In the genomic region with DNA sequence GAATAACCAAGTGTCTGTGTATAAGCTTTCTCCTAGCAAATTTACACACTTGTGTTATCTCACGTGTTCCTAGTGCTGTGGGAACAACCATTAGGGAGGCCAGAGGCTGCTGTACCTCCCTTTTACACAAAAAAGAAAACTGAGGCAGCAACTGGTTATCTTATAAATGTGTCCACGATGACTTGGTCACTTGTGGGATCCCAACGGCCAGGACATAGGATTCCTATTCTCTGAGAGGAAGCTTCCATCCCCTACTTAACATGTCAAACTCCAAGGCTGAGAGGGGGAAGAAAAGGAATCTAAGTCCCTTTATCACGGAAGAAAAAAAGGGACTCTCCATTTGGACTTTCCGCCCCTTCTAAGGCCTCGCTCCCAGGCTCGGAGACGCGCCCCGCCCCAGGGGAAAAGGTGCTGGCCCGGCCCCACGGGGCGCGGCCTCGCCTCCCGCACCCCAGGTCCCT, we compare ENCODE assay signal across 8 cellular contexts. TPM values are rescaled to one million over a fixed set of nuclear protein-coding genes. Genes with fewer than 3 reads are reported as not detected.
DNase-seq lines count a peak whose midpoint lies in the region; ATAC-seq and TF ChIP-seq lines count a peak whose summit lies in the region.

No MANE protein-coding gene starts in this region.

- peaks cover 22% of the 10 kb centered on the region for H3K4me1 Mint-ChIP-seq in activated T-cell treated with anti-CD3 and anti-CD28 coated beads, Interleukin-2, amount 50 U/mL, for 24 hours (ENCODE audit: low read depth)
- peaks cover 26% of the 10 kb centered on the region for H3K4me1 Mint-ChIP-seq in T-helper 2 cell treated with Interferon-gamma antibody and Interleukin-4, amounts not matched to agents 5 μg/mL and 100 μg/mL, for 36 hours (ENCODE audit: low read depth)
- H3K4me1 Mint-ChIP-seq in progenitor cell of endocrine pancreas (ENCODE audit: low read depth), result peaks cover 11% of the 10 kb centered on the region

- H3K27me3 Mint-ChIP-seq in activated T-cell treated with anti-CD3 and anti-CD28 coated beads, Interleukin-2, amount 50 U/mL, for 24 hours, result no peaks in the 10 kb centered on the region
- no peaks in the 10 kb centered on the region for H3K27me3 Mint-ChIP-seq in T-helper 2 cell treated with Interferon-gamma antibody and Interleukin-4, amounts not matched to agents 5 μg/mL and 100 μg/mL, for 36 hours (ENCODE audit: low read depth)
- peaks cover 3% of the 10 kb centered on the region for H3K27me3 Mint-ChIP-seq in progenitor cell of endocrine pancreas

- peak overlapping the region; percentile 87 for H3K4me3 Mint-ChIP-seq in activated T-cell treated with anti-CD3 and anti-CD28 coated beads, Interleukin-2, amount 50 U/mL, for 24 hours
- peak overlapping the region; percentile 88 for H3K4me3 Mint-ChIP-seq in T-helper 2 cell treated with Interferon-gamma antibody and Interleukin-4, amounts not matched to agents 5 μg/mL and 100 μg/mL, for 36 hours
- H3K4me3 Mint-ChIP-seq in progenitor cell of endocrine pancreas (ENCODE audit: low read depth), result peak overlapping the region; percentile 88

- TF ChIP-seq CTCF in foreskin fibroblast (IDR thresholded peaks at IDR 0.05; ENCODE audit: low read depth, low read length), result peak; percentile 43
- no peak for TF ChIP-seq CTCF in progenitor cell of endocrine pancreas (IDR thresholded peaks at IDR 0.05; ENCODE audit: unreplicated experiment)

- DNase-seq in activated T-cell treated with anti-CD3 and anti-CD28 coated beads, Interleukin-2, amount 50 U/mL, for 24 hours, result no peak
- DNase-seq in activated T-cell treated with anti-CD3 and anti-CD28 coated beads, Interleukin-2, amount 50 U/mL, for 48 hours, result no peak
- no peak for DNase-seq in T-helper 2 cell treated with Interferon-gamma antibody and Interleukin-4, amounts not matched to agents 5 μg/mL and 100 μg/mL, for 36 hours (ENCODE audit: low spot score)
- no peak for DNase-seq in foreskin fibroblast
- no peak for DNase-seq in progenitor cell of endocrine pancreas (ENCODE audit: low spot score, unreplicated experiment)
- no peak for DNase-seq in NCI-H187 treated with DMSO at 0.1 percent for 48 hours (lab: John Stamatoyannopoulos, UW)
- DNase-seq in AG08396 (ENCODE audit: low spot score), result no peak

- no peaks in the 10 kb centered on the region for H3K36me3 Mint-ChIP-seq in activated T-cell treated with anti-CD3 and anti-CD28 coated beads, Interleukin-2, amount 50 U/mL, for 24 hours (ENCODE audit: low read depth)
- H3K36me3 Mint-ChIP-seq in T-helper 2 cell treated with Interferon-gamma antibody and Interleukin-4, amounts not matched to agents 5 μg/mL and 100 μg/mL, for 36 hours (ENCODE audit: low read depth), result peaks cover 4% of the 10 kb centered on the region
- H3K36me3 Mint-ChIP-seq in progenitor cell of endocrine pancreas (ENCODE audit: insufficient read depth), result no peaks in the 10 kb centered on the region

- peak overlapping the region; percentile 99 for H3K27ac Mint-ChIP-seq in activated T-cell treated with anti-CD3 and anti-CD28 coated beads, Interleukin-2, amount 50 U/mL, for 24 hours
- peak overlapping the region; percentile 98 for H3K27ac Mint-ChIP-seq in T-helper 2 cell treated with Interferon-gamma antibody and Interleukin-4, amounts not matched to agents 5 μg/mL and 100 μg/mL, for 36 hours
- H3K27ac Mint-ChIP-seq in progenitor cell of endocrine pancreas, result peak overlapping the region; percentile 98

- H3K9me3 Mint-ChIP-seq in activated T-cell treated with anti-CD3 and anti-CD28 coated beads, Interleukin-2, amount 50 U/mL, for 24 hours, result no peaks in the 10 kb centered on the region
- H3K9me3 Mint-ChIP-seq in T-helper 2 cell treated with Interferon-gamma antibody and Interleukin-4, amounts not matched to agents 5 μg/mL and 100 μg/mL, for 36 hours, result no peaks in the 10 kb centered on the region
- H3K9me3 Mint-ChIP-seq in progenitor cell of endocrine pancreas (ENCODE audit: low read depth), result peaks cover 3% of the 10 kb centered on the region

- H3K4me3 ChIP-seq in foreskin fibroblast (ENCODE audit: low read depth in 1 of 2, low read length in 2 of 2), result peak overlapping the region; percentile 62 to 65

- ATAC-seq in HG02938 (IDR thresholded peaks at IDR 0.05; ENCODE audit: unreplicated experiment), result peak; percentile 79

RNA-seq across cellular contexts. Expression of a gene that starts 0.4 kb away (rescaled TPM):
- 6.1 and 6.6 TPM in 2 replicates for total RNA-seq in progenitor cell of endocrine pancreas
